30 cellular contexts compared by ENCODE assay signal in the genomic region with DNA sequence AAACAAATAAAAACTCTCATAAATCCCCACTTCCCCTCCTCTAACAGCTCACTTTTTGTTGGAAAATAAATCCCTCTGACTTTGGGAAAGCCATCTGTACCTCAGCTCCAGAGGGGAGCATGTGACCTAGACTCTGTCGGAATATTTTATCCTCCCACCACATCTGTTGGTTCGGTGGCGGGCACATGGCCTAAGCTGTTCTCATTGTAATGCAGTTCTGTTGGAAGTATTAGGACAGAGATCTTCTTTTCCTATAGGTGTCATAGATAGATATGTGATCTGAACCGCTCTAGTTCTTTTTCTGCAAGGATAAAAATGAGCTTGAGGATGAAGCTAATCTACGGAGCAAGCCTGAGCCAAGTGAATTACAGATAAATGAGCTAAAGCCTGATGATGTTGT. TPM values are rescaled to one million over a fixed set of nuclear protein-coding genes. Genes with fewer than 3 reads are reported as not detected.
A peak's percentile ranks its signal among the peaks of the same experiment; 100 is the strongest.
DNase-seq lines count a peak whose midpoint lies in the region; ATAC-seq, FAIRE-seq and TF ChIP-seq lines count a peak whose summit lies in the region.
"Had no signal": no experiment of that assay in that cellular context is flagged by ENCODE, and none has a peak within 500 bp of the region (broad histone marks: within the 10 kb centered on the region; RNA-seq: fewer than 3 reads in every experiment).

No MANE protein-coding gene starts in this region.

- H3K27me3 ChIP-seq in HL-60 (ENCODE audit: insufficient read depth, poor library complexity, severe bottlenecking) (no peaks in the 10 kb centered on the region), Panc1 (ENCODE audit: control insufficient read depth, insufficient read depth, low read length) (no peaks in the 10 kb centered on the region), aorta (ENCODE audit: control insufficient read depth in 1 of 2, insufficient read depth in 2 of 2, low read length in 1 of 2) (no peaks in the 10 kb centered on the region)
- H3K27me3 ChIP-seq: Peyer's patch, tibial artery had no signal

- H3K4me1 ChIP-seq in Panc1 (ENCODE audit: control insufficient read depth, insufficient read depth, low read length): peaks cover 28% of the 10 kb centered on the region
- H3K4me1 ChIP-seq in aorta (ENCODE audit: control insufficient read depth in 1 of 2, insufficient read depth in 2 of 2, low read length in 2 of 2): peaks cover 0 to 4% of the 10 kb centered on the region in 2 donors

- H3K9me3 ChIP-seq in Panc1 (ENCODE audit: control insufficient read depth, insufficient read depth, low read depth, low read length) (peaks cover 3% of the 10 kb centered on the region; the same call in 1 of the 2 replicates), aorta (ENCODE audit: control insufficient read depth, low read length) (no peaks in the 10 kb centered on the region)

- POLR2A ChIA-PET in Panc1 (lab: Charles Lee): no interaction called here

- H3K4me3 ChIP-seq in HL-60 (replicated peaks; ENCODE audit: insufficient read depth, low read length) (no peak overlapping the region), Panc1 (ENCODE audit: low read depth in 2 of 2, low read length in 2 of 2) (no peak overlapping the region), aorta (ENCODE audit: low read length in 2 of 2) (no peak overlapping the region), foreskin fibroblast (ENCODE audit: low read depth in 1 of 2, low read length in 2 of 2) (no peak overlapping the region)
- H3K4me3 ChIP-seq: GM23248, Peyer's patch, tibial artery had no signal

- no peak for ATAC-seq in Panc1
- ATAC-seq in aorta (ENCODE audit: low FRiP score): no peak
- no peak for ATAC-seq in HG03108 (IDR thresholded peaks at IDR 0.05; ENCODE audit: unreplicated experiment)
- ATAC-seq: activated CD8-positive, alpha-beta T cell treated with anti-CD3 and anti-CD28 coated beads, Interleukin-2, amount 10 ng/mL, durations not matched to agents 7 days and 5 days; naive thymus-derived CD8-positive, alpha-beta T cell had no signal

- H3K36me3 ChIP-seq in Panc1 (ENCODE audit: control insufficient read depth, insufficient read depth, low read length): no peaks in the 10 kb centered on the region
- no peaks in the 10 kb centered on the region for H3K36me3 ChIP-seq in aorta (ENCODE audit: control insufficient read depth in 1 of 2, insufficient read depth in 2 of 2, low read length in 1 of 2)
- H3K36me3 ChIP-seq: Peyer's patch, tibial artery had no signal

- in situ Hi-C loops in Panc1 (cut with HindIII; ENCODE audit: low pct_unique_long_range_greater_than_20kb, low sequenced_read_pairs): no loop called here

- H3K27ac ChIP-seq in HL-60 (replicated peaks): peak overlapping the region; percentile 74
- peak overlapping the region; percentile 98 for H3K27ac ChIP-seq in Panc1 (ENCODE audit: low read length)
- no peak overlapping the region for H3K27ac ChIP-seq in aorta (ENCODE audit: low read depth in 1 of 2, low read length in 2 of 2)
- H3K27ac ChIP-seq: GM23248, Peyer's patch, tibial artery had no signal

- no peak for FAIRE-seq in GM12892 (lab: Jason Lieb, UNC)
- FAIRE-seq: islet of Langerhans, TTC549 had no signal

- DNase-seq in Ammon's horn (ENCODE audit: low spot score) (peak; percentile 69), HL-60 (ENCODE audit: low read depth in 1 of 2, low spot score in 1 of 2) (no peak), Panc1 (ENCODE audit: low read depth, low spot score) (no peak), globus pallidus (ENCODE audit: low spot score) (peak; percentile 61), aorta (no peak), GM12892 (ENCODE audit: insufficient read length) (no peak), foreskin fibroblast (no peak)
- DNase-seq: activated CD4-positive, CD25-positive, alpha-beta regulatory T cell treated with anti-CD3 and anti-CD28 coated beads, Interleukin-2, amount 50 U/mL, for 72 hours; activated CD8-positive, alpha-beta T cell treated with anti-CD3 and anti-CD28 coated beads, Interleukin-2, amount 10 ng/mL, durations not matched to agents 7 days and 5 days; activated effector memory CD4-positive, alpha-beta T cell treated with anti-CD3 and anti-CD28 coated beads, Interleukin-2, amount 50 U/mL, for 16 hours; activated naive CD8-positive, alpha-beta T cell treated with anti-CD3 and anti-CD28 coated beads for 36 hours; central memory CD4-positive, alpha-beta T cell; dermis blood vessel endothelial cell; GM23248; HFFc6; naive thymus-derived CD8-positive, alpha-beta T cell; NCI-H510A treated with DMSO at 0.1 percent for 48 hours; SIG-M5; T-helper 1 cell; tibial artery had no signal

- CTCF ChIA-PET in Panc1 (lab: Charles Lee): no interaction called here

- no peak for TF ChIP-seq POLR2A in GM12892 (IDR thresholded peaks at IDR 0.05; ENCODE audit: low read depth, low read length)

- TF ChIP-seq CTCF in HL-60 (IDR thresholded peaks at IDR 0.05; ENCODE audit: insufficient read depth, low read length) (no peak), Panc1 (IDR thresholded peaks at IDR 0.05) (no peak), foreskin fibroblast (IDR thresholded peaks at IDR 0.05; ENCODE audit: low read depth, low read length) (no peak)

- WGBS in aorta, 2 donors: 92 to 97% methylated on average over 5 of the region's 5 CpGs

- intact Hi-C loops in Panc1 (cut with micrococcal nuclease; ENCODE audit: unreplicated experiment): no loop called here
- intact Hi-C loops in aorta (cut with DNase I): no loop called here

- no TSS peak for BruUV-seq in Panc1 (replicated peaks; lab: Mats Ljungman, UMichigan)

RNA-seq across cellular contexts. Expression of a gene that starts 50.5 kb away (rescaled TPM):
- not detected for total RNA-seq in Panc1 (2021; ENCODE audit: unreplicated experiment)
- polyA plus RNA-seq in Panc1 (2012; ENCODE audit: insufficient read length): not detected
- total RNA-seq in aorta: not detected
- 10 to 100 TPM in 1 of 2 donors, under 1 TPM in 1; 0.46 to 36.7 TPM for polyA plus RNA-seq in aorta
- polyA plus RNA-seq in GM12892 (2012; ENCODE audit: missing spikeins): not detected
- total RNA-seq: A172; activated CD8-positive, alpha-beta T cell treated with anti-CD3 and anti-CD28 coated beads, Interleukin-2, amount 10 ng/mL, durations not matched to agents 7 days and 5 days; activated naive CD8-positive, alpha-beta T cell treated with anti-CD3 and anti-CD28 coated beads for 36 hours; dermis blood vessel endothelial cell; glomerular endothelial cell; GM23248; HFFc6; lower leg skin; naive thymus-derived CD8-positive, alpha-beta T cell; omental fat pad; renal cortical epithelial cell; skeletal muscle tissue had no signal
- polyA plus RNA-seq: GM23248; naive thymus-derived CD8-positive, alpha-beta T cell had no signal

Comparison
In these comparisons a context has a peak if more than half of its experiments do, and no peak if none do; other contexts are left out.
1. DNase-seq: peak in Ammon's horn (single experiment) and globus pallidus (single experiment); none in HL-60 (0 of 2), Panc1 (single experiment), aorta (0 of 2), GM12892 (single experiment) and foreskin fibroblast (0 of 2).
2. H3K27ac ChIP-seq: peak in HL-60 (single experiment) and Panc1 (single experiment); none in aorta (0 of 2).